In genomic region chrX:124282580-124282979, GRCh38 we compare ENCODE assay signal across 1 cellular context.
TF ChIP-seq lines count a peak whose summit lies in the region.

No MANE protein-coding gene starts in this region.

TF ChIP-seq in GM23338, 12 proteins besides CTCF, POLR2A, EP300 and RAD21 (continued from another document):
- TF ChIP-seq, protein P1, sequence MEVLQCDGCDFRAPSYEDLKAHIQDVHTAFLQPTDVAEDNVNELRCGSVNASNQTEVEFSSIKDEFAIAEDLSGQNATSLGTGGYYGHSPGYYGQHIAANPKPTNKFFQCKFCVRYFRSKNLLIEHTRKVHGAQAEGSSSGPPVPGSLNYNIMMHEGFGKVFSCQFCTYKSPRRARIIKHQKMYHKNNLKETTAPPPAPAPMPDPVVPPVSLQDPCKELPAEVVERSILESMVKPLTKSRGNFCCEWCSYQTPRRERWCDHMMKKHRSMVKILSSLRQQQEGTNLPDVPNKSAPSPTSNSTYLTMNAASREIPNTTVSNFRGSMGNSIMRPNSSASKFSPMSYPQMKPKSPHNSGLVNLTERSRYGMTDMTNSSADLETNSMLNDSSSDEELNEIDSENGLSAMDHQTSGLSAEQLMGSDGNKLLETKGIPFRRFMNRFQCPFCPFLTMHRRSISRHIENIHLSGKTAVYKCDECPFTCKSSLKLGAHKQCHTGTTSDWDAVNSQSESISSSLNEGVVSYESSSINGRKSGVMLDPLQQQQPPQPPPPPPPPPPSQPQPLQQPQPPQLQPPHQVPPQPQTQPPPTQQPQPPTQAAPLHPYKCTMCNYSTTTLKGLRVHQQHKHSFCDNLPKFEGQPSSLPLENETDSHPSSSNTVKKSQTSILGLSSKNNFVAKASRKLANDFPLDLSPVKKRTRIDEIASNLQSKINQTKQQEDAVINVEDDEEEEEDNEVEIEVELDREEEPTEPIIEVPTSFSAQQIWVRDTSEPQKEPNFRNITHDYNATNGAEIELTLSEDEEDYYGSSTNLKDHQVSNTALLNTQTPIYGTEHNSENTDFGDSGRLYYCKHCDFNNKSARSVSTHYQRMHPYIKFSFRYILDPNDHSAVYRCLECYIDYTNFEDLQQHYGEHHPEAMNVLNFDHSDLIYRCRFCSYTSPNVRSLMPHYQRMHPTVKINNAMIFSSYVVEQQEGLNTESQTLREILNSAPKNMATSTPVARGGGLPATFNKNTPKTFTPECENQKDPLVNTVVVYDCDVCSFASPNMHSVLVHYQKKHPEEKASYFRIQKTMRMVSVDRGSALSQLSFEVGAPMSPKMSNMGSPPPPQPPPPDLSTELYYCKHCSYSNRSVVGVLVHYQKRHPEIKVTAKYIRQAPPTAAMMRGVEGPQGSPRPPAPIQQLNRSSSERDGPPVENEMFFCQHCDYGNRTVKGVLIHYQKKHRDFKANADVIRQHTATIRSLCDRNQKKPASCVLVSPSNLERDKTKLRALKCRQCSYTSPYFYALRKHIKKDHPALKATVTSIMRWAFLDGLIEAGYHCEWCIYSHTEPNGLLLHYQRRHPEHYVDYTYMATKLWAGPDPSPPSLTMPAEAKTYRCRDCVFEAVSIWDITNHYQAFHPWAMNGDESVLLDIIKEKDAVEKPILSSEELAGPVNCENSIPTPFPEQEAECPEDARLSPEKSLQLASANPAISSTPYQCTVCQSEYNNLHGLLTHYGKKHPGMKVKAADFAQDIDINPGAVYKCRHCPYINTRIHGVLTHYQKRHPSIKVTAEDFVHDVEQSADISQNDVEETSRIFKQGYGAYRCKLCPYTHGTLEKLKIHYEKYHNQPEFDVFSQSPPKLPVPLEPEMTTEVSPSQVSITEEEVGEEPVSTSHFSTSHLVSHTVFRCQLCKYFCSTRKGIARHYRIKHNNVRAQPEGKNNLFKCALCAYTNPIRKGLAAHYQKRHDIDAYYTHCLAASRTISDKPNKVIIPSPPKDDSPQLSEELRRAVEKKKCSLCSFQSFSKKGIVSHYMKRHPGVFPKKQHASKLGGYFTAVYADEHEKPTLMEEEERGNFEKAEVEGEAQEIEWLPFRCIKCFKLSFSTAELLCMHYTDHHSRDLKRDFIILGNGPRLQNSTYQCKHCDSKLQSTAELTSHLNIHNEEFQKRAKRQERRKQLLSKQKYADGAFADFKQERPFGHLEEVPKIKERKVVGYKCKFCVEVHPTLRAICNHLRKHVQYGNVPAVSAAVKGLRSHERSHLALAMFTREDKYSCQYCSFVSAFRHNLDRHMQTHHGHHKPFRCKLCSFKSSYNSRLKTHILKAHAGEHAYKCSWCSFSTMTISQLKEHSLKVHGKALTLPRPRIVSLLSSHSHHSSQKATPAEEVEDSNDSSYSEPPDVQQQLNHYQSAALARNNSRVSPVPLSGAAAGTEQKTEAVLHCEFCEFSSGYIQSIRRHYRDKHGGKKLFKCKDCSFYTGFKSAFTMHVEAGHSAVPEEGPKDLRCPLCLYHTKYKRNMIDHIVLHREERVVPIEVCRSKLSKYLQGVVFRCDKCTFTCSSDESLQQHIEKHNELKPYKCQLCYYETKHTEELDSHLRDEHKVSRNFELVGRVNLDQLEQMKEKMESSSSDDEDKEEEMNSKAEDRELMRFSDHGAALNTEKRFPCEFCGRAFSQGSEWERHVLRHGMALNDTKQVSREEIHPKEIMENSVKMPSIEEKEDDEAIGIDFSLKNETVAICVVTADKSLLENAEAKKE (CRISPR knock-in tag; IDR thresholded peaks at IDR 0.05) = no peak
- TF ChIP-seq CREB1 (CRISPR knock-in tag; IDR thresholded peaks at IDR 0.05; ENCODE audit: low read depth) (no peak), REST (IDR thresholded peaks at IDR 0.05; ENCODE audit: unreplicated experiment) (no peak), POLR2AphosphoS5 (IDR thresholded peaks at IDR 0.05; ENCODE audit: low read depth) (no peak), STAT1 (IDR thresholded peaks at IDR 0.05; ENCODE audit: unreplicated experiment) (no peak), NANOG (IDR thresholded peaks at IDR 0.05; ENCODE audit: borderline replicate concordance) (no peak), ZNF114 (CRISPR knock-in tag; IDR thresholded peaks at IDR 0.05) (no peak), JUNB (IDR thresholded peaks at IDR 0.05; ENCODE audit: unreplicated experiment) (no peak), EZH2phosphoT487 (IDR thresholded peaks at IDR 0.05; ENCODE audit: unreplicated experiment) (no peak), ZNF331 (CRISPR knock-in tag; IDR thresholded peaks at IDR 0.05; ENCODE audit: low read depth) (no peak)
- TF ChIP-seq, protein P2, sequence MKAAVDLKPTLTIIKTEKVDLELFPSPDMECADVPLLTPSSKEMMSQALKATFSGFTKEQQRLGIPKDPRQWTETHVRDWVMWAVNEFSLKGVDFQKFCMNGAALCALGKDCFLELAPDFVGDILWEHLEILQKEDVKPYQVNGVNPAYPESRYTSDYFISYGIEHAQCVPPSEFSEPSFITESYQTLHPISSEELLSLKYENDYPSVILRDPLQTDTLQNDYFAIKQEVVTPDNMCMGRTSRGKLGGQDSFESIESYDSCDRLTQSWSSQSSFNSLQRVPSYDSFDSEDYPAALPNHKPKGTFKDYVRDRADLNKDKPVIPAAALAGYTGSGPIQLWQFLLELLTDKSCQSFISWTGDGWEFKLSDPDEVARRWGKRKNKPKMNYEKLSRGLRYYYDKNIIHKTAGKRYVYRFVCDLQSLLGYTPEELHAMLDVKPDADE (IDR thresholded peaks at IDR 0.05) = no peak
TF ChIP-seq in GM23338: peak in this region for 0.
